ENCODE assay signal across 7 cellular contexts in the genomic region with DNA sequence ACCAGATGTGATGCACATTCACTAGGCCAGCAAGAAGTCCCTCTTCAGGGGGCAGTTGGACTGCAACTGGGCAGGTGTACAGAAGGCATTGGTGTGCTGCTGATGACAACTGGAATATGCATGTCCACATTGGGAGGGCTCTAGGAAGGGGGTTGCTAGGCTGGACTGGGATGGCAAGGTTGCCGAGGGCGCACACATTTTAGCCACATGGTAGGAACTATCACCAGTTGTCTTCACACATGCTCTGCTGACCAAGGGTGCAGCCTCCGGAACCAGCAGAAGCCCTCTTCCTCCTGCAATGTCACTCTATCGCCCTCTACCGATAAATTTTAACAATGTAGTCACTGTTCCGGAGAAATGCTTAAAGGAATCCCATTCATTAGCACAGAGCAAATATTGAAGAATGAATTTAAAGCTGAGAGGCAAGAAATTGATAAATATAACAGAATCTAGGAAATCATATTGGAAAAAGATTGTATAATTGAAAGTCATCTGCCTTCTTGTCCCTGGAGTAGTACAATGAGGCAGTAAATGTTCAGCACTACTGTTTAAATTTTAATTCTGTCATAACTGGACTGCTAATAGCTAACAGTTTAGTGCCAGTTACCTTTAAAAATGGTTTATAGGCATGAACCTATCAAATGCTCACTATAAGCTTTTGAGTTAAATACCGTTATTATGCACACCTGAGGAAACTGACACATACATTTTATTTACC. TPM values are rescaled to one million over a fixed set of nuclear protein-coding genes. Genes with fewer than 3 reads are reported as not detected.
DNase-seq lines count a peak whose midpoint lies in the region; ATAC-seq, FAIRE-seq and TF ChIP-seq lines count a peak whose summit lies in the region.

No MANE protein-coding gene starts in this region.

- H3K27ac ChIP-seq in trophoblast cell (ENCODE audit: low read depth, low read length) = no peak overlapping the region

- no peak overlapping the region for H4K91ac ChIP-seq in trophoblast cell (ENCODE audit: low read depth, low read length)

- H3K4me2 ChIP-seq in trophoblast cell (ENCODE audit: low read length) = no peak overlapping the region

- no peaks in the 10 kb centered on the region for H3K27me3 Mint-ChIP-seq in activated T-helper 17 cell treated with anti-CD3 and anti-CD28 coated beads, Interleukin-2, amount 50 U/mL, for 72 hours

- no peak overlapping the region for H3K23ac ChIP-seq in trophoblast cell (ENCODE audit: low read length)

- no peaks in the 10 kb centered on the region for H3K79me1 ChIP-seq in trophoblast cell (ENCODE audit: low read length)

- H3K14ac ChIP-seq in trophoblast cell (ENCODE audit: low read length) = no peak overlapping the region

- H3K27me3 ChIP-seq in NT2/D1 (ENCODE audit: insufficient read depth, insufficient read length) (no peaks in the 10 kb centered on the region), trophoblast cell (ENCODE audit: insufficient read depth, low read length) (no peaks in the 10 kb centered on the region)

- TF ChIP-seq CTCF in GM12801 (IDR thresholded peaks at IDR 0.05; ENCODE audit: extremely low read depth, insufficient read length) = peak; percentile 54

- no peaks in the 10 kb centered on the region for H3K36me3 ChIP-seq in NT2/D1 (ENCODE audit: insufficient read depth, insufficient read length, low read length)
- H3K36me3 ChIP-seq in trophoblast cell (ENCODE audit: control insufficient read depth in 1 of 2, insufficient read depth in 2 of 2, low read length in 2 of 2) = no peaks in the 10 kb centered on the region

- no peaks in the 10 kb centered on the region for H3K79me2 ChIP-seq in trophoblast cell (ENCODE audit: control insufficient read depth, insufficient read depth, low read length, poor library complexity)

- H3K4me3 Mint-ChIP-seq in activated T-helper 17 cell treated with anti-CD3 and anti-CD28 coated beads, Interleukin-2, amount 50 U/mL, for 72 hours = no peak overlapping the region

- H3K4me1 ChIP-seq in NT2/D1 (ENCODE audit: insufficient read depth, insufficient read length) = no peaks in the 10 kb centered on the region
- no peaks in the 10 kb centered on the region for H3K4me1 ChIP-seq in trophoblast cell (ENCODE audit: control insufficient read depth in 1 of 2, insufficient read depth in 2 of 2, low read length in 2 of 2)

- DNase-seq in HTR-8/SVneo (ENCODE audit: insufficient read length, low spot score) (peak; percentile 72), NT2/D1 (ENCODE audit: low read depth, low spot score) (peak; percentile 57), glomerular visceral epithelial cell (ENCODE audit: extremely low spot score) (peak; percentile 71), trophoblast cell (peak; percentile 32 to 78)

- no peaks in the 10 kb centered on the region for H3K9me3 Mint-ChIP-seq in activated T-helper 17 cell treated with anti-CD3 and anti-CD28 coated beads, Interleukin-2, amount 50 U/mL, for 72 hours

- no peak overlapping the region for H3K4me3 ChIP-seq in NT2/D1 (ENCODE audit: insufficient read length, low read depth)
- H3K4me3 ChIP-seq in trophoblast cell (ENCODE audit: low read depth, low read length) = no peak overlapping the region

- no peak overlapping the region for H4K12ac ChIP-seq in trophoblast cell (ENCODE audit: low read depth, low read length)

- WGBS in trophoblast cell (ENCODE audit: extremely low coverage, insufficient coverage, insufficient read length) = no CpG with 5 or more reads among the region's 7 CpGs

- H3K36me3 Mint-ChIP-seq in activated T-helper 17 cell treated with anti-CD3 and anti-CD28 coated beads, Interleukin-2, amount 50 U/mL, for 72 hours (ENCODE audit: low read depth) = no peaks in the 10 kb centered on the region

- H3K4ac ChIP-seq in trophoblast cell (ENCODE audit: low read depth, low read length) = no peak overlapping the region

- no peak overlapping the region for H2BK120ac ChIP-seq in trophoblast cell (ENCODE audit: insufficient read depth, low read length, poor library complexity)

- no peak overlapping the region for H3K18ac ChIP-seq in trophoblast cell (ENCODE audit: low read length)

- peak; percentile 94 for ATAC-seq in GM21619 (IDR thresholded peaks at IDR 0.05; ENCODE audit: unreplicated experiment)
- peak; percentile 80 for ATAC-seq in activated T-helper 17 cell treated with anti-CD3 and anti-CD28 coated beads, Interleukin-2, amount 50 U/mL, for 72 hours (replicated peaks)

- H3K9me3 ChIP-seq in NT2/D1 (ENCODE audit: insufficient read depth, low read length) = no peaks in the 10 kb centered on the region
- no peaks in the 10 kb centered on the region for H3K9me3 ChIP-seq in trophoblast cell (ENCODE audit: insufficient read depth, low read depth, low read length)

- FAIRE-seq in HTR-8/SVneo (lab: Jason Lieb, UNC) = no peak

- H3K9ac ChIP-seq in NT2/D1 (ENCODE audit: insufficient read length, low read depth) (no peak overlapping the region), trophoblast cell (ENCODE audit: low read length) (no peak overlapping the region)

- H2AK5ac ChIP-seq in trophoblast cell (ENCODE audit: low read length) = no peak overlapping the region

- H3K27ac Mint-ChIP-seq in activated T-helper 17 cell treated with anti-CD3 and anti-CD28 coated beads, Interleukin-2, amount 50 U/mL, for 72 hours = no peak overlapping the region

- H2BK5ac ChIP-seq in trophoblast cell (ENCODE audit: low read depth, low read length, poor library complexity) = no peak overlapping the region

- no peak overlapping the region for H4K8ac ChIP-seq in trophoblast cell (ENCODE audit: low read depth, low read length)

- peaks cover 5% of the 10 kb centered on the region for H3K4me1 Mint-ChIP-seq in activated T-helper 17 cell treated with anti-CD3 and anti-CD28 coated beads, Interleukin-2, amount 50 U/mL, for 72 hours

- H2BK12ac ChIP-seq in trophoblast cell (ENCODE audit: low read length) = no peak overlapping the region

- no peak overlapping the region for H2AFZ ChIP-seq in trophoblast cell (ENCODE audit: insufficient read depth, low read length, poor library complexity)

RNA-seq across cellular contexts. Expression of gene LYSMD4, which starts 22.6 kb away (rescaled TPM):
- total RNA-seq in activated T-helper 17 cell treated with anti-CD3 and anti-CD28 coated beads, Interleukin-2, amount 50 U/mL, for 72 hours = 1 to 10 TPM; 3.7 to 4.2 TPM
- 3.6 and 4.1 TPM in 2 replicates for polyA plus RNA-seq in trophoblast cell (2013)
